5 cellular contexts compared by ENCODE assay signal in the genomic region with DNA sequence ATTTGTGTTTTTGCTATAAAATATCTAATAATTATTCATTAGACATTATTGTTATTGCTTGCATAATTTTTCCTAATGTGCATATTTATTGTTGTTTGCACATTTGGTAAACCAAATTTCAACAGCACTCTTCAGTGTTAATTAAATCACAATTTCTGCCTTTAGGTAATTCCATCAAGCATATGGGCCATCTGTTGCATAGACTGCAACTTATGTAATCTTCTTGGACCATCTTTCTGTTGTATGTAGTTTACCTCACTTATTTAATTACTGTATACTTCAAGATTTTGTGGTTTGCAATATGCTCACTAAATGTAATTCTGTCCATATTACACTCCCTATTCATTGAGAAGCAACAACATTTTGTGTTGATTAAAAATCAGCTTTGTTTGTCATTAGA.
"Had no signal": no experiment of that assay in that cellular context is flagged by ENCODE, and none has a peak within 500 bp of the region (broad histone marks: within the 10 kb centered on the region; RNA-seq: fewer than 3 reads in every experiment).

No MANE protein-coding gene starts in this region.

- ATAC-seq: GM23338, K562 had no signal

- H3K4me3 ChIP-seq: GM23338, K562 had no signal

- DNase-seq: H9, HCEC 1CT, IMR-90 had no signal

- H3K9me3 Mint-ChIP-seq: GM23338, H9 had no signal

- H2AFZ ChIP-seq: GM23338 had no signal

- H3K4me2 ChIP-seq: GM23338 had no signal

- H3K27ac Mint-ChIP-seq: GM23338, H9 had no signal

- H3K4me3 Mint-ChIP-seq: GM23338, H9 had no signal

- H3K4me1 Mint-ChIP-seq: GM23338, H9 had no signal
